Comparison of ENCODE assay signal across 8 cellular contexts in the genomic region with DNA sequence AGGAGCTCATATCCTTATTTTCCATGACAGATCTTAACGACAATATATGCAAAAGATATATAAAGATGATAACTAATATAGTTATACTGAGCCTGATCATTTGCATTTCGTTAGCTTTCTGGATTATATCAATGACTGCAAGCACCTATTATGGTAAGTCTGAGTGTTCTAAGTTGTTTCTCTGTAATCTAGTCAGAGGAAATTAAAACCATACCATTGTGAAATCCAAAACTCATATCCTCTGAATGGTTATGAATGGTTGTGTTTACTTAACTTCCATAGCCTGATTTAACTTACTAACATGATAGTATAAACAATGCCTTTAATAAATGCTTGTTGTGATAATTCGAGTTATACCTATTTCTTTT. TPM values are rescaled to one million over a fixed set of nuclear protein-coding genes. Genes with fewer than 3 reads are reported as not detected.
DNase-seq lines count a peak whose midpoint lies in the region; ATAC-seq, FAIRE-seq and TF ChIP-seq lines count a peak whose summit lies in the region.

No MANE protein-coding gene starts in this region.

- peak; percentile 19 for FAIRE-seq in A204.1 (lab: Jason Lieb, UNC)

- no peak for TF ChIP-seq RAD21 in liver (IDR thresholded peaks at IDR 0.05)

- H3K9me3 ChIP-seq in adipocyte (ENCODE audit: control insufficient read depth, low read length) = no peaks in the 10 kb centered on the region
- H3K9me3 ChIP-seq in liver (ENCODE audit: control insufficient read depth in 4 of 4, low read length in 3 of 4) = no peaks in the 10 kb centered on the region
- no peaks in the 10 kb centered on the region for H3K9me3 ChIP-seq in upper lobe of right lung

- TF ChIP-seq CTCF in liver (IDR thresholded peaks at IDR 0.05; ENCODE audit: low read depth, low read length, missing input control) (no peak), upper lobe of right lung (IDR thresholded peaks at IDR 0.05) (no peak), GM20000 (IDR thresholded peaks at IDR 0.05; ENCODE audit: extremely low read depth, missing control alignments) (no peak)

- DNase-seq in H7 (no peak), adipocyte (ENCODE audit: low read depth) (peak; percentile 70), upper lobe of right lung (no peak), GM20000 (ENCODE audit: low spot score) (no peak), NCI-H2171 treated with DMSO at 0.1 percent for 48 hours (lab: John Stamatoyannopoulos, UW) (no peak)

- intact Hi-C loops in upper lobe of right lung (cut with DNase I) = no loop called here

- peak overlapping the region; percentile 94 for H3K9ac ChIP-seq in adipocyte (ENCODE audit: low read length)
- H3K9ac ChIP-seq in liver (ENCODE audit: low read depth in 1 of 2, low read length in 2 of 2) = peak overlapping the region; percentile 45 to 99

- peak overlapping the region; percentile 91 to 92 for H3K27ac ChIP-seq in liver (ENCODE audit: low read depth in 1 of 2, low read length in 2 of 2)
- H3K27ac ChIP-seq in upper lobe of right lung = peak overlapping the region; percentile 85

- 14% methylated on average over 3 of the region's 3 CpGs for WGBS in liver

- H3K4me1 ChIP-seq in adipocyte (ENCODE audit: control insufficient read depth, insufficient read depth, low read length) (peaks cover 19% of the 10 kb centered on the region), liver (ENCODE audit: control insufficient read depth in 4 of 4, insufficient read depth in 4 of 4, low read length in 3 of 4) (peaks cover 9 to 18% (median 13%) of the 10 kb centered on the region in 4 donors), upper lobe of right lung (peaks cover 10% of the 10 kb centered on the region)

- no peak for ATAC-seq in upper lobe of right lung
- no peak for ATAC-seq in GM18907 (IDR thresholded peaks at IDR 0.05; ENCODE audit: unreplicated experiment)

- H3K36me3 ChIP-seq in H7 (replicated peaks; ENCODE audit: control insufficient read depth, insufficient read depth, low read length) = no peaks in the 10 kb centered on the region
- H3K36me3 ChIP-seq in adipocyte (ENCODE audit: control insufficient read depth, insufficient read depth, low read length, severe bottlenecking) = no peaks in the 10 kb centered on the region
- H3K36me3 ChIP-seq in liver (ENCODE audit: control insufficient read depth in 4 of 4, insufficient read depth in 3 of 4, low read depth in 1 of 4, low read length in 3 of 4) = no peaks in the 10 kb centered on the region
- H3K36me3 ChIP-seq in upper lobe of right lung = peaks cover 5% of the 10 kb centered on the region

- no peaks in the 10 kb centered on the region for H3K27me3 ChIP-seq in H7 (ENCODE audit: control insufficient read depth, insufficient read depth, low read length)
- H3K27me3 ChIP-seq in adipocyte (replicated peaks; ENCODE audit: control insufficient read depth, insufficient read depth, low read length) = no peaks in the 10 kb centered on the region
- H3K27me3 ChIP-seq in liver (ENCODE audit: control insufficient read depth in 4 of 4, insufficient read depth in 4 of 4, low read length in 3 of 4) = no peaks in the 10 kb centered on the region
- H3K27me3 ChIP-seq in upper lobe of right lung = no peaks in the 10 kb centered on the region

- H3K4me3 ChIP-seq in H7 (ENCODE audit: insufficient read depth, low read depth, low read length) = peak overlapping the region; percentile 91
- peak overlapping the region; percentile 96 for H3K4me3 ChIP-seq in adipocyte (ENCODE audit: low read length)
- H3K4me3 ChIP-seq in liver (ENCODE audit: low read depth in 1 of 3, low read length in 3 of 3) = peak overlapping the region; percentile 74 to 94 (median 86)
- peak overlapping the region; percentile 63 for H3K4me3 ChIP-seq in upper lobe of right lung

TF ChIP-seq in liver, 16 proteins besides CTCF, POLR2A, EP300 and RAD21:
- no peak for TF ChIP-seq GABPA (IDR thresholded peaks at IDR 0.05 in 1 of 2, conservative IDR thresholded peaks at IDR 0.05 in 1 of 2)
- TF ChIP-seq EGR1 (IDR thresholded peaks at IDR 0.05; ENCODE audit: low read depth in 2 of 2) = no peak
- no peak for TF ChIP-seq NR2F2 (IDR thresholded peaks at IDR 0.05)
- TF ChIP-seq REST (IDR thresholded peaks at IDR 0.05) = no peak
- no peak for TF ChIP-seq ZBTB33 (IDR thresholded peaks at IDR 0.05)
- TF ChIP-seq TAF1 (conservative IDR thresholded peaks at IDR 0.05) = no peak
- TF ChIP-seq FOXA2 (IDR thresholded peaks at IDR 0.05) = no peak
- TF ChIP-seq, protein P1, sequence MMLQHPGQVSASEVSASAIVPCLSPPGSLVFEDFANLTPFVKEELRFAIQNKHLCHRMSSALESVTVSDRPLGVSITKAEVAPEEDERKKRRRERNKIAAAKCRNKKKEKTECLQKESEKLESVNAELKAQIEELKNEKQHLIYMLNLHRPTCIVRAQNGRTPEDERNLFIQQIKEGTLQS (IDR thresholded peaks at IDR 0.05) = no peak
- no peak for TF ChIP-seq SP1 (IDR thresholded peaks at IDR 0.05)
- TF ChIP-seq YY1 (IDR thresholded peaks at IDR 0.05) = no peak
- TF ChIP-seq MAX (IDR thresholded peaks at IDR 0.05) = no peak
- TF ChIP-seq HNF4G (IDR thresholded peaks at IDR 0.05) = no peak
- no peak for TF ChIP-seq JUND (IDR thresholded peaks at IDR 0.05)
- TF ChIP-seq HNF4A (conservative IDR thresholded peaks at IDR 0.05) = no peak
- no peak for TF ChIP-seq FOXA1 (IDR thresholded peaks at IDR 0.05)
- TF ChIP-seq RXRA (IDR thresholded peaks at IDR 0.05) = no peak

RNA-seq across cellular contexts. Expression of gene TMEM19, which starts 0.8 kb away (rescaled TPM):
- 12.7 and 23.2 TPM in 2 replicates for total RNA-seq in H7 (2014; rRNA removed; shearing (Covaris generic))
- total RNA-seq in liver (10 to 100 TPM; 12.2 to 30.0 TPM), upper lobe of right lung (39.7 TPM)
- 10 to 100 TPM in 1 of 2 donors, 1 to 10 TPM in 1; 9.5 to 10.7 TPM for polyA plus RNA-seq in liver

RNA-seq across cellular contexts. Expression of gene THAP2, which starts 22.5 kb away (rescaled TPM):
- 3.3 and 8.6 TPM in 2 replicates for total RNA-seq in H7 (2014; rRNA removed; shearing (Covaris generic))
- total RNA-seq in liver (1 to 10 TPM; 1.5 TPM), upper lobe of right lung (4.9 TPM)
- polyA plus RNA-seq in liver = 1 to 10 TPM in 1 of 2 donors, under 1 TPM in 1; 0.82 to 2.5 TPM

RNA-seq across cellular contexts. Expression of gene ZFC3H1, which starts 23.0 kb away (rescaled TPM):
- 8.7 and 12.7 TPM in 2 replicates for total RNA-seq in H7 (2014; rRNA removed; shearing (Covaris generic))
- total RNA-seq in liver = 10 to 100 TPM; 10.6 to 32.3 TPM
- 1 to 10 TPM; 3.4 to 6.6 TPM for polyA plus RNA-seq in liver
- total RNA-seq in upper lobe of right lung = 44.8 TPM
